In the genomic region with DNA sequence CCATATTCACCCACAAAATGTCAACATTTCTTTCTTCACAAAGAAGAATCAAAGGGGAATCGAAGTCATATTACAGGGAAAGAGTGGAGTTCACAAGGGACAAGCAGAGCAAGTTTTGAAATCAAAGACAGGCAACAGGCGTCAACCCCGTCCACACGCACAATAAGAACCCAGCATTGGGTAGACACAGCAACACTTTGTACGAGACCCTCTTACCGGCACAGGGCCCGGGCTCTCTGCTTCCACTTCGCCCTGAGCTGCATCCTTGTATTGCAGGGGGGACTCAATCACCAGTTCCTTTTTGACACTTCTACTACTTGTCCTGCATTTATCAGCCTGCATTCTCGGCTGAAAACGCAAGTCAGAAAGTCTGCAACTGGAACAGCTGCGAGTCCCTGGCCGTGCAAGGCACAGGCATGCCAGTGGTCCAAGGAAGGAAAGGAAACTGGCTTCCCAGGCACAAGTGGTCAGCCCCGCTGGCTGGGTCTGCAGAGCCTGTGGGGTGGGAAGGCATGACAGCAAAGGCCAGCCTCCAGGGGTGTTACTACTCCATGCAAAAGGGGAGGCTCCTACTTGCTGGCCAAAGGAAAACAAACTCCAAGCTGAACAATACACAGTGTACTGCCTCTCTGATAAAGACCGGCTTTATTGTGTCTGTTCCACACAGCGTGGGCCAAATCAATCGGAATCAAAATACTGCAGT, we compare ENCODE assay signal across 8 cellular contexts. TPM values are rescaled to one million over a fixed set of nuclear protein-coding genes. Genes with fewer than 3 reads are reported as not detected.
DNase-seq lines count a peak whose midpoint lies in the region; ATAC-seq and TF ChIP-seq lines count a peak whose summit lies in the region.

Gene DOCK9 (minus strand): TSS at position 497 of the 703 bp plus-strand sequence. CDS start 155 bp downstream, at position 342.

- peak within 1 kb of the TSS; percentile 48 for H3K4me3 ChIP-seq in astrocyte of the cerebellum (ENCODE audit: low read depth, low read length)

- in situ Hi-C loops in astrocyte of the cerebellum (cut with HindIII; ENCODE audit: low sequenced_read_pairs), result no loop called here

- intact Hi-C loops in T-helper 2 cell treated with Interferon-gamma antibody and Interleukin-4, amounts not matched to agents 100 ng/mL and 5 ng/mL, for 36 hours (cut with micrococcal nuclease), result no loop called here

- no peak for DNase-seq in T-helper 2 cell
- peak; percentile 88 for DNase-seq in astrocyte of the cerebellum (ENCODE audit: low read depth)
- DNase-seq in hippocampal formation (lab: John Stamatoyannopoulos, UW), result peak; percentile 82 to 91
- DNase-seq in putamen (ENCODE audit: low spot score), result peak; percentile 95
- no peak for DNase-seq in stimulated activated naive CD4-positive, alpha-beta T cell treated with Interleukin-2 at 50 U/mL for 16 hours (lab: John Stamatoyannopoulos, UW)

- no peak for ATAC-seq in HG03520 (IDR thresholded peaks at IDR 0.05; ENCODE audit: unreplicated experiment)
- ATAC-seq in HG03439 (IDR thresholded peaks at IDR 0.05; ENCODE audit: unreplicated experiment), result no peak

- TF ChIP-seq CTCF in astrocyte of the cerebellum (IDR thresholded peaks at IDR 0.05; ENCODE audit: low read depth, low read length, missing control alignments), result no peak

RNA-seq across cellular contexts. Expression of gene DOCK9, which starts in this region (rescaled TPM):
- total RNA-seq in T-helper 2 cell treated with Interferon-gamma antibody and Interleukin-4, amounts not matched to agents 100 ng/mL and 5 ng/mL, for 36 hours, result 99.8 and 118 TPM in 2 replicates

Comparison
In these comparisons a context has a peak if more than half of its experiments do, and no peak if none do; other contexts are left out.
1. DNase-seq: peak in astrocyte of the cerebellum (single experiment), hippocampal formation (2 of 2) and putamen (single experiment); none in T-helper 2 cell (0 of 5) and stimulated activated naive CD4-positive, alpha-beta T cell treated with Interleukin-2 at 50 U/mL for 16 hours (single experiment).